ENCODE assay signal across 8 cellular contexts in the genomic region with DNA sequence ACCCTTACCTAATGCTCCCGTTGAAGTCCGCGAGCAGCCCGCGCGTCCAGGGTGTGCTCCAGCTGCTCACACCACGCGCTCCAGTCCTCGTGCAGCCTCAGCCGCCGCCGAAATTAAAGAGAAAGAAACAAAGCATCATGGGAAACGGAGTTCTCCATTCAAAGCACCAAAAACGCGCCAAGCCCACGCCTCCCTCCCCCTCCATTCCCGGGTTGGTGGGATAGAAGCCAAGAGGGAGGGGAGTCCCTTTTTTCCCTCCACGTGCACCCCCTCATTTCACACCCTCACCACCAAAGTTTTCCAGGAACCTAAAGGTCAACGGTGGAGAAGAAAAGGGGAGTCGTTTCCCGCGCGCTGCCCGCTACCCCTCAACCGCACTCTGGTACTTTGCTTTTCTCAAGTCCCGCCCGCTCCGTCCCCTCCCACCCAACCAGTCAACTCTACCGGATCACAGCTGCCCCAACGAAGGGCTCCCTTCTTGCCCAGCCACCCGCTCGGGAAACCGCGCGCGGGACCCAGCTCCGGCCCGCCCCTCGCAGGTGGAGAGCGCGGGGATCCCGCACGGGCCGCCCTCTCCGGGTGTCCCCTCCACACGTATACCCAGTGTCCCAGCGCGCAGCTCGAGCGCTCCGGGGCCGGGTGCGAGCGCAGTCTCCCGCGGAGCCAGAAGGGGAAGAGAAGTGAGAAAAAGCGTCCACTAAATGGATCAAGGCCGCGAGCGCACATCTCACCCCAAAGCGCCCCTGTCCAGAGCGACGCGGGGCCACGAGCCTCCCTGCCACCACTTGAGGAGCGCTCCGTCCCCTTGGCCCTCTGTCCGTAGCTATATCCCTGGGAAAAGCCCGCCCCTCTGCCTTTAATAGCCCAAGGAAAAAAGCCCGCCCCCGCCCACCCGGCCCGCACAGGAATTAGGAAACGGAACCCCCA.
A peak's percentile ranks its signal among the peaks of the same experiment; 100 is the strongest.
DNase-seq lines count a peak whose midpoint lies in the region; ATAC-seq and TF ChIP-seq lines count a peak whose summit lies in the region.

No MANE protein-coding gene starts in this region.

- POLR2A ChIA-PET in Caco-2 (lab: Charles Lee): no interaction called here

- no TSS peak for BruUV-seq in Caco-2 (replicated peaks; lab: Mats Ljungman, UMichigan)

- intact Hi-C loops in activated naive CD4-positive, alpha-beta T cell treated with anti-CD3 and anti-CD28 coated beads for 36 hours (cut with micrococcal nuclease): loop anchor here (2.0 to 10.0 kb wide), 4 partner anchors 13 to 1957 kb away; a partner anchor contains a TSS
- intact Hi-C loops in left cardiac atrium (cut with DNase I): no loop called here
- intact Hi-C loops in prostate gland (cut with DNase I): no loop called here
- intact Hi-C loops in Caco-2 (cut with micrococcal nuclease; ENCODE audit: unreplicated experiment): no loop called here

- H3K4me1 ChIP-seq in prostate gland (replicated peaks) (no peaks in the 10 kb centered on the region), Caco-2 (no peaks in the 10 kb centered on the region)

- 2% methylated on average over 56 of the region's 74 CpGs for WGBS in prostate gland

- peaks cover 19% of the 10 kb centered on the region for H3K4me1 Mint-ChIP-seq in activated naive CD4-positive, alpha-beta T cell treated with anti-CD3 and anti-CD28 coated beads for 36 hours (ENCODE audit: low read depth)
- no peaks in the 10 kb centered on the region for H3K4me1 Mint-ChIP-seq in Caco-2 (ENCODE audit: low read depth, unreplicated experiment)

- CTCF ChIA-PET in activated naive CD4-positive, alpha-beta T cell treated with anti-CD3 and anti-CD28 coated beads for 36 hours (lab: Charles Lee): interaction anchor here (0.5 to 0.7 kb wide), 2 partner anchors 122 to 612 kb away, joined by 3 to 5 read pairs; no protein-coding TSS in a partner anchor
- CTCF ChIA-PET in Caco-2 (lab: Charles Lee): no interaction called here

- peaks cover 2% of the 10 kb centered on the region for H3K9me3 Mint-ChIP-seq in activated naive CD4-positive, alpha-beta T cell treated with anti-CD3 and anti-CD28 coated beads for 36 hours
- no peaks in the 10 kb centered on the region for H3K9me3 Mint-ChIP-seq in Caco-2 (ENCODE audit: unreplicated experiment)

- peak overlapping the region; percentile 77 for H3K4me3 Mint-ChIP-seq in activated naive CD4-positive, alpha-beta T cell treated with anti-CD3 and anti-CD28 coated beads for 36 hours
- H3K4me3 Mint-ChIP-seq in Caco-2 (ENCODE audit: unreplicated experiment): no peak overlapping the region

- peak; percentile 64 for DNase-seq in activated effector memory CD4-positive, alpha-beta T cell treated with anti-CD3 and anti-CD28 coated beads, Interleukin-2, amount 50 U/mL, for 16 hours
- DNase-seq in activated effector memory CD4-positive, alpha-beta T cell treated with Interleukin-2 at 50 U/mL for 16 hours: no peak
- DNase-seq in NCI-H2029 (lab: John Stamatoyannopoulos, UW): peak; percentile 39
- peak; percentile 53 for DNase-seq in activated naive CD4-positive, alpha-beta T cell treated with anti-CD3 and anti-CD28 coated beads for 36 hours
- peak; percentile 39 for DNase-seq in left cardiac atrium
- peak; percentile 35 for DNase-seq in prostate gland (ENCODE audit: low spot score)
- no peak for DNase-seq in NK-92 treated with Interleukin-12 subunit alpha and Interleukin-12 subunit beta, amount 100 ng/mL, for 24 hours (lab: John Stamatoyannopoulos, UW)
- DNase-seq in Caco-2: no peak

- H3K4me3 ChIP-seq in prostate gland: peak overlapping the region; percentile 42 to 47
- no peak overlapping the region for H3K4me3 ChIP-seq in Caco-2 (ENCODE audit: low read depth, low read length)

- ATAC-seq in left cardiac atrium: peak; percentile 62 to 76

- H3K27ac Mint-ChIP-seq in activated naive CD4-positive, alpha-beta T cell treated with anti-CD3 and anti-CD28 coated beads for 36 hours: peak overlapping the region; percentile 87
- no peak overlapping the region for H3K27ac Mint-ChIP-seq in Caco-2 (ENCODE audit: unreplicated experiment)

- H3K27me3 Mint-ChIP-seq in activated naive CD4-positive, alpha-beta T cell treated with anti-CD3 and anti-CD28 coated beads for 36 hours (ENCODE audit: low read depth): peaks cover 3% of the 10 kb centered on the region
- H3K27me3 Mint-ChIP-seq in Caco-2 (ENCODE audit: insufficient read depth, unreplicated experiment): no peaks in the 10 kb centered on the region

- H3K9me3 ChIP-seq in prostate gland (no peaks in the 10 kb centered on the region), Caco-2 (no peaks in the 10 kb centered on the region)

- peak overlapping the region; percentile 69 to 77 for H3K27ac ChIP-seq in prostate gland

- TF ChIP-seq CTCF in prostate gland (IDR thresholded peaks at IDR 0.05) (no peak), Caco-2 (IDR thresholded peaks at IDR 0.05; ENCODE audit: insufficient read depth in 1 of 2, low read depth in 1 of 2, low read length in 1 of 2, severe bottlenecking in 1 of 2, unreplicated experiment in 1 of 2) (no peak)

- peaks cover 12% of the 10 kb centered on the region for H3K36me3 Mint-ChIP-seq in activated naive CD4-positive, alpha-beta T cell treated with anti-CD3 and anti-CD28 coated beads for 36 hours (ENCODE audit: low read depth)
- H3K36me3 Mint-ChIP-seq in Caco-2 (ENCODE audit: insufficient read depth, unreplicated experiment): no peaks in the 10 kb centered on the region

- H3K36me3 ChIP-seq in prostate gland (no peaks in the 10 kb centered on the region), Caco-2 (ENCODE audit: control insufficient read depth, insufficient read depth, low read length) (no peaks in the 10 kb centered on the region)

- no peaks in the 10 kb centered on the region for H3K27me3 ChIP-seq in prostate gland (replicated peaks; ENCODE audit: insufficient read depth)
- H3K27me3 ChIP-seq in Caco-2 (replicated peaks; ENCODE audit: control insufficient read depth, insufficient read depth, low read length): no peaks in the 10 kb centered on the region

- no peak for TF ChIP-seq POLR2A in prostate gland (IDR thresholded peaks at IDR 0.05)

Comparison
In these comparisons a context has a peak if more than half of its experiments do, and no peak if none do; other contexts are left out.
1. DNase-seq: peak in activated effector memory CD4-positive, alpha-beta T cell treated with anti-CD3 and anti-CD28 coated beads, Interleukin-2, amount 50 U/mL, for 16 hours (single experiment), NCI-H2029 (single experiment), activated naive CD4-positive, alpha-beta T cell treated with anti-CD3 and anti-CD28 coated beads for 36 hours (single experiment), left cardiac atrium (single experiment) and prostate gland (single experiment); none in activated effector memory CD4-positive, alpha-beta T cell treated with Interleukin-2 at 50 U/mL for 16 hours (single experiment), NK-92 treated with Interleukin-12 subunit alpha and Interleukin-12 subunit beta, amount 100 ng/mL, for 24 hours (single experiment) and Caco-2 (0 of 2).